ENCODE assay signal across 21 cellular contexts in the genomic region with DNA sequence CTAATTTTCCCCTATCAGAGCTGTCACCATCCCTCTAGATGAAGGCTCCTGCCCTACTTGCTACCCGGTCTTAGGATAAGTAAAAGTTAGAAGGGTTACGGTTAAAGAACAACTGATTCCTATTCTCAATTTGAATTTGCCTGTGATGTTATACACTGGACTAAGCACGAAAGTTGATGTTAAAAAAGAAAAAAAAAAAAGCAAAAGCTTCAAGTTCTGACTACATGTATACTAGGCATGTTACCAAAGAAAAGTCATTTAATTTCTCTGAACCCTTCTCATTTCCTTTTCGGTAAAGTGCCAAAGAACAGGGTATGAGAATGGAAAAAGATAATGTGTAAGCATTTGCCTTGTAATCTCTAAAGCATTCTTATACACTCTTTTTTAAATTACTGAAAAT. TPM values are rescaled to one million over a fixed set of nuclear protein-coding genes. Genes with fewer than 3 reads are reported as not detected.
A peak's percentile ranks its signal among the peaks of the same experiment; 100 is the strongest.
DNase-seq lines count a peak whose midpoint lies in the region; ATAC-seq, FAIRE-seq and TF ChIP-seq lines count a peak whose summit lies in the region.
"Had no signal": no experiment of that assay in that cellular context is flagged by ENCODE, and none has a peak within 500 bp of the region (broad histone marks: within the 10 kb centered on the region; RNA-seq: fewer than 3 reads in every experiment).

No MANE protein-coding gene starts in this region.

- H3K4me3 Mint-ChIP-seq in activated B cell treated with CpG ODN at 0.5 μM for 24 hours (peak overlapping the region; percentile 56), endothelial cell (ENCODE audit: unreplicated experiment) (peak overlapping the region; percentile 65), type B pancreatic cell (peak overlapping the region; percentile 42)

- no peak for TF ChIP-seq RAD21 in HepG2 (CRISPR knock-in tag; IDR thresholded peaks at IDR 0.05)

- H3K36me3 ChIP-seq in HepG2 (replicated peaks in 1 of 2; ENCODE audit: control insufficient read depth in 1 of 2, insufficient read depth in 2 of 2, low read length in 2 of 2): peaks cover 2 to 14% of the 10 kb centered on the region in 2 experiments; a peak in 4 of 5 replicates
- peaks cover 0 to 9% (median 2%) of the 10 kb centered on the region in 4 donors for H3K36me3 ChIP-seq in right lobe of liver
- peaks cover 0 to 9% (median 5%) of the 10 kb centered on the region in 4 donors for H3K36me3 ChIP-seq in sigmoid colon

- POLR2A ChIA-PET in HepG2 (lab: Yijun Ruan, JAX): no interaction called here
- POLR2A ChIA-PET in activated B cell treated with CpG ODN at 0.5 μM for 24 hours (lab: Charles Lee): no interaction called here

- TF ChIP-seq EP300 in HepG2 (IDR thresholded peaks at IDR 0.05; ENCODE audit: low read depth in 2 of 2, low read length in 2 of 2) (no peak), HepG2 (CRISPR knock-in tag; IDR thresholded peaks at IDR 0.05; ENCODE audit: borderline replicate concordance) (no peak), sigmoid colon (IDR thresholded peaks at IDR 0.05) (no peak)

- TF ChIP-seq CTCF in HepG2 (CRISPR knock-in tag; IDR thresholded peaks at IDR 0.05) (no peak), right lobe of liver (IDR thresholded peaks at IDR 0.05) (no peak), activated B cell treated with CpG ODN at 0.5 μM for 24 hours (IDR thresholded peaks at IDR 0.05) (no peak), endothelial cell (IDR thresholded peaks at IDR 0.05; ENCODE audit: unreplicated experiment) (no peak), type B pancreatic cell (conservative IDR thresholded peaks at IDR 0.05) (no peak), sigmoid colon (IDR thresholded peaks at IDR 0.05) (no peak)

- H3K4me1 Mint-ChIP-seq in activated B cell treated with CpG ODN at 0.5 μM for 24 hours: peaks cover 21% of the 10 kb centered on the region
- H3K4me1 Mint-ChIP-seq in endothelial cell (ENCODE audit: unreplicated experiment): peaks cover 22% of the 10 kb centered on the region
- H3K4me1 Mint-ChIP-seq in type B pancreatic cell (ENCODE audit: unreplicated experiment): peaks cover 18% of the 10 kb centered on the region

- TF ChIP-seq POLR2A in HepG2 (IDR thresholded peaks at IDR 0.05; ENCODE audit: insufficient read depth in 1 of 2, low read depth in 2 of 2, low read length in 2 of 2) (no peak), right lobe of liver (IDR thresholded peaks at IDR 0.05) (no peak), sigmoid colon (IDR thresholded peaks at IDR 0.05) (no peak)

- 55% methylated on average over 4 of the region's 4 CpGs for WGBS in HepG2 (ENCODE audit: low lambda C conversion rate)
- WGBS in right lobe of liver (ENCODE audit: insufficient coverage, low coverage, low lambda C conversion rate, missing lambda C conversion rate): 79% methylated on average over 4 of the region's 4 CpGs
- 88 to 89% methylated on average over 4 of the region's 4 CpGs for WGBS in sigmoid colon, 2 donors

- peak overlapping the region; percentile 25 for H2AFZ ChIP-seq in HepG2 (ENCODE audit: low read length)

- H3K4me3 ChIP-seq in HepG2 (replicated peaks in 1 of 3; ENCODE audit: insufficient read depth in 1 of 3, low read depth in 2 of 3, low read length in 3 of 3) (no peak overlapping the region), right lobe of liver (no peak overlapping the region), sigmoid colon (no peak overlapping the region)

- intact Hi-C loops in HepG2 (cut with micrococcal nuclease; ENCODE audit: unreplicated experiment) (loop anchor here (10.0 kb wide), 1 partner anchor 380 kb away; the partner anchor contains the start of gene RAPGEF2), right lobe of liver (cut with DNase I) (loop anchor here in 1 of 2 donors (10.0 kb wide), 1 partner anchor 120 kb away; no protein-coding TSS in a partner anchor), activated B cell treated with CpG ODN at 0.5 μM for 24 hours (cut with micrococcal nuclease) (no loop called here), sigmoid colon (cut with DNase I) (loop anchor here (5.0 kb wide), 1 partner anchor 478 kb away; no protein-coding TSS in a partner anchor)

- BruUV-seq in HepG2 (replicated peaks; lab: Mats Ljungman, UMichigan): no TSS peak

- H3K27ac ChIP-seq in HepG2 (ENCODE audit: extremely low read length, insufficient read depth, low read length) (no peak overlapping the region), right lobe of liver (no peak overlapping the region), sigmoid colon (no peak overlapping the region)

- H3K9me3 ChIP-seq in HepG2 (ENCODE audit: low read length) (no peaks in the 10 kb centered on the region), right lobe of liver (no peaks in the 10 kb centered on the region), sigmoid colon (no peaks in the 10 kb centered on the region)

- H3K27me3 Mint-ChIP-seq in activated B cell treated with CpG ODN at 0.5 μM for 24 hours: peaks cover 17% of the 10 kb centered on the region
- peaks cover 3% of the 10 kb centered on the region for H3K27me3 Mint-ChIP-seq in endothelial cell (ENCODE audit: unreplicated experiment)
- peaks cover 27% of the 10 kb centered on the region for H3K27me3 Mint-ChIP-seq in type B pancreatic cell

- DNase-seq in HepG2 (ENCODE audit: low spot score) (no peak), right lobe of liver (no peak), activated B cell treated with CpG ODN at 0.5 μM for 24 hours (no peak), endothelial cell (ENCODE audit: low spot score) (no peak), type B pancreatic cell (ENCODE audit: extremely low spot score, unreplicated experiment) (no peak), NCI-H2227 treated with DMSO at 0.1 percent for 48 hours (lab: John Stamatoyannopoulos, UW) (no peak), sigmoid colon (no peak)
- DNase-seq: activated CD4-positive, CD25-positive, alpha-beta regulatory T cell treated with anti-CD3 and anti-CD28 coated beads, Interleukin-2, amount 50 U/mL, for 72 hours; activated effector memory CD4-positive, alpha-beta T cell treated with anti-CD3 and anti-CD28 coated beads, Interleukin-2, amount 50 U/mL, for 16 hours; Calu3; head of caudate nucleus; mesenchymal stem cell; MM.1S; NCI-H2029; NCI-H510A; nucleus accumbens; SHP77 treated with DMSO at 0.1 percent for 48 hours had no signal

- H3K27ac Mint-ChIP-seq in activated B cell treated with CpG ODN at 0.5 μM for 24 hours: no peak overlapping the region
- no peak overlapping the region for H3K27ac Mint-ChIP-seq in endothelial cell (ENCODE audit: unreplicated experiment)
- H3K27ac Mint-ChIP-seq in type B pancreatic cell: no peak overlapping the region

- H3K9ac ChIP-seq in HepG2 (ENCODE audit: insufficient read depth, low read depth, low read length): no peak overlapping the region

- H3K36me3 Mint-ChIP-seq in activated B cell treated with CpG ODN at 0.5 μM for 24 hours (ENCODE audit: low read depth) (peaks cover 27% of the 10 kb centered on the region), endothelial cell (ENCODE audit: low read depth, unreplicated experiment) (peaks cover 8% of the 10 kb centered on the region), type B pancreatic cell (peaks cover 13% of the 10 kb centered on the region)

- H3K9me3 Mint-ChIP-seq in activated B cell treated with CpG ODN at 0.5 μM for 24 hours: no peaks in the 10 kb centered on the region
- H3K9me3 Mint-ChIP-seq in endothelial cell (ENCODE audit: unreplicated experiment): no peaks in the 10 kb centered on the region
- H3K9me3 Mint-ChIP-seq in type B pancreatic cell: no peaks in the 10 kb centered on the region

- H3K79me2 ChIP-seq in HepG2 (ENCODE audit: insufficient read depth, low read length): peaks cover 30% of the 10 kb centered on the region

- peaks cover 49% of the 10 kb centered on the region for H3K4me1 ChIP-seq in HepG2 (ENCODE audit: insufficient read depth, low read length)
- peaks cover 0 to 10% (median 3%) of the 10 kb centered on the region in 4 donors for H3K4me1 ChIP-seq in right lobe of liver
- H3K4me1 ChIP-seq in sigmoid colon: peaks cover 0 to 14% (median 11%) of the 10 kb centered on the region in 4 donors

- no peak for FAIRE-seq in HepG2 (lab: Jason Lieb, UNC)
- FAIRE-seq: H54, HTR-8/SVneo, keratinocyte had no signal

- in situ Hi-C loops in HepG2 (cut with HindIII; ENCODE audit: extremely low pct_ligation_motif_present, low pct_unique_long_range_greater_than_20kb): loop anchor here (5.0 to 25.0 kb wide), 3 partner anchors 123 to 480 kb away; no protein-coding TSS in a partner anchor

- ATAC-seq in HepG2: no peak
- ATAC-seq in right lobe of liver: no peak
- ATAC-seq in activated B cell treated with CpG ODN at 0.5 μM for 24 hours (ENCODE audit: low read depth): no peak
- ATAC-seq in GM21367 (IDR thresholded peaks at IDR 0.05; ENCODE audit: unreplicated experiment): no peak

- no peaks in the 10 kb centered on the region for H4K20me1 ChIP-seq in HepG2 (ENCODE audit: insufficient read depth, low read length)

- H3K27me3 ChIP-seq in HepG2 (ENCODE audit: control insufficient read depth in 1 of 2, insufficient read depth in 2 of 2, low read length in 2 of 2) (no peaks in the 10 kb centered on the region; a peak in 2 of 5 replicates), right lobe of liver (no peaks in the 10 kb centered on the region), sigmoid colon (no peaks in the 10 kb centered on the region)

- CTCF ChIA-PET in HepG2 (lab: Yijun Ruan, JAX; ENCODE audit: low intra/inter-chr PET ratio, low total read pairs) (no interaction called here), activated B cell treated with CpG ODN at 0.5 μM for 24 hours (lab: Charles Lee) (no interaction called here)

- H3K4me2 ChIP-seq in HepG2 (ENCODE audit: low read depth, low read length): peak overlapping the region; percentile 87; the same call in 1 of the 2 replicates

RNA-seq across cellular contexts. Expression of gene PPID, which starts 1.5 kb away (rescaled TPM):
- total RNA-seq in HepG2 (2016; rRNA removed; fragmentation: Illumina TruSeq; extraction: Trizol): 63.4 and 73.3 TPM in 2 replicates
- total RNA-seq in HepG2 (2016; cell fraction: cytosol; rRNA removed; fragmentation: Illumina TruSeq; extraction: Trizol; ENCODE audit: low read depth): 10.1 and 10.4 TPM in 2 replicates
- total RNA-seq in HepG2 (2016; cell fraction: insoluble cytoplasmic fraction; rRNA removed; fragmentation: Illumina TruSeq; extraction: Trizol): 59.6 and 76.4 TPM in 2 replicates
- 22.4 and 23.0 TPM in 2 replicates for total RNA-seq in HepG2 (2016; cell fraction: membrane; rRNA removed; fragmentation: Illumina TruSeq; extraction: Trizol)
- total RNA-seq in HepG2 (2016; cell fraction: nucleus; rRNA removed; fragmentation: Illumina TruSeq; extraction: Trizol): 24.7 and 25.4 TPM in 2 replicates
- polyA plus RNA-seq in HepG2 (2011; rRNA removed): 14.1 and 15.4 TPM in 2 replicates
- polyA plus RNA-seq in HepG2 (2011; cell fraction: cytosol; rRNA removed): 10.2 and 11.5 TPM in 2 replicates
- 10.6 and 15.9 TPM in 2 replicates for polyA plus RNA-seq in HepG2 (2011; cell fraction: nucleus; rRNA removed)
- polyA plus RNA-seq in HepG2 (2012): 34.3 and 39.6 TPM in 2 replicates
- 8.0 TPM in 2 replicates for polyA plus RNA-seq in HepG2 (2016; cell fraction: cytosol; fragmentation: Illumina TruSeq; extraction: Trizol; ENCODE audit: low read depth)
- 92.0 and 102 TPM in 2 replicates for polyA plus RNA-seq in HepG2 (2016; cell fraction: insoluble cytoplasmic fraction; fragmentation: Illumina TruSeq; extraction: Trizol; ENCODE audit: low read depth)
- polyA plus RNA-seq in HepG2 (2016; cell fraction: membrane; fragmentation: Illumina TruSeq; extraction: Trizol; ENCODE audit: low read depth): 15.5 and 16.2 TPM in 2 replicates
- 55.4 and 64.1 TPM in 2 replicates for polyA plus RNA-seq in HepG2 (2016; cell fraction: nucleus; fragmentation: Illumina TruSeq; extraction: Trizol; ENCODE audit: insufficient read depth, low read depth)
- polyA minus RNA-seq in HepG2 (2011; rRNA and poly(A)+ RNA removed; ENCODE audit: low replicate concordance): 1.6 and 2.3 TPM in 2 replicates
- polyA minus RNA-seq in HepG2 (2011; cell fraction: cytosol; rRNA and poly(A)+ RNA removed): 6.8 and 9.3 TPM in 2 replicates
- 11.7 and 14.8 TPM in 2 replicates for polyA minus RNA-seq in HepG2 (2011; cell fraction: nucleus; rRNA and poly(A)+ RNA removed)
- 10 to 100 TPM; 12.6 to 31.4 (median 18.5) TPM for total RNA-seq in right lobe of liver
- 28.5 and 29.8 TPM in 2 replicates for total RNA-seq in activated B cell treated with CpG ODN at 0.5 μM for 24 hours
- 14.7 TPM for total RNA-seq in endothelial cell (ENCODE audit: unreplicated experiment)
- 34.6 and 40.6 TPM in 2 replicates for total RNA-seq in type B pancreatic cell (ENCODE audit: low replicate concordance)
- 10 to 100 TPM; 17.8 to 54.8 (median 28.6) TPM for total RNA-seq in sigmoid colon
- 10 to 100 TPM; 17.4 to 30.1 (median 26.6) TPM for polyA plus RNA-seq in sigmoid colon

RNA-seq across cellular contexts. Expression of gene FNIP2, which starts 44.2 kb away (rescaled TPM):
- 15.5 and 21.8 TPM in 2 replicates for total RNA-seq in HepG2 (2016; rRNA removed; fragmentation: Illumina TruSeq; extraction: Trizol)
- total RNA-seq in HepG2 (2016; cell fraction: cytosol; rRNA removed; fragmentation: Illumina TruSeq; extraction: Trizol; ENCODE audit: low read depth): 3.0 and 4.9 TPM in 2 replicates
- 14.7 and 18.4 TPM in 2 replicates for total RNA-seq in HepG2 (2016; cell fraction: insoluble cytoplasmic fraction; rRNA removed; fragmentation: Illumina TruSeq; extraction: Trizol)
- 10.4 and 11.2 TPM in 2 replicates for total RNA-seq in HepG2 (2016; cell fraction: membrane; rRNA removed; fragmentation: Illumina TruSeq; extraction: Trizol)
- total RNA-seq in HepG2 (2016; cell fraction: nucleus; rRNA removed; fragmentation: Illumina TruSeq; extraction: Trizol): 22.6 and 22.8 TPM in 2 replicates
- polyA plus RNA-seq in HepG2 (2011; rRNA removed): 21.0 and 24.0 TPM in 2 replicates
- 15.3 and 25.0 TPM in 2 replicates for polyA plus RNA-seq in HepG2 (2011; cell fraction: cytosol; rRNA removed)
- 13.4 and 17.1 TPM in 2 replicates for polyA plus RNA-seq in HepG2 (2011; cell fraction: nucleus; rRNA removed)
- 38.7 and 42.8 TPM in 2 replicates for polyA plus RNA-seq in HepG2 (2012)
- polyA plus RNA-seq in HepG2 (2016; cell fraction: cytosol; fragmentation: Illumina TruSeq; extraction: Trizol; ENCODE audit: low read depth): 0.37 and 0.41 TPM in 2 replicates
- polyA plus RNA-seq in HepG2 (2016; cell fraction: insoluble cytoplasmic fraction; fragmentation: Illumina TruSeq; extraction: Trizol; ENCODE audit: low read depth): 12.9 and 13.3 TPM in 2 replicates
- polyA plus RNA-seq in HepG2 (2016; cell fraction: membrane; fragmentation: Illumina TruSeq; extraction: Trizol; ENCODE audit: low read depth): 2.1 TPM in 2 replicates
- 11.3 and 12.9 TPM in 2 replicates for polyA plus RNA-seq in HepG2 (2016; cell fraction: nucleus; fragmentation: Illumina TruSeq; extraction: Trizol; ENCODE audit: insufficient read depth, low read depth)
- 1.8 and 45.2 TPM in 2 replicates for polyA minus RNA-seq in HepG2 (2011; rRNA and poly(A)+ RNA removed; ENCODE audit: low replicate concordance)
- 33.4 and 50.0 TPM in 2 replicates for polyA minus RNA-seq in HepG2 (2011; cell fraction: cytosol; rRNA and poly(A)+ RNA removed)
- 74.3 and 82.9 TPM in 2 replicates for polyA minus RNA-seq in HepG2 (2011; cell fraction: nucleus; rRNA and poly(A)+ RNA removed)
- total RNA-seq in right lobe of liver: 10 to 100 TPM; 34.2 to 67.4 (median 37.8) TPM
- 0.22 TPM in 1 of 2 replicates, not detected in the other for total RNA-seq in activated B cell treated with CpG ODN at 0.5 μM for 24 hours
- 34.3 TPM for total RNA-seq in endothelial cell (ENCODE audit: unreplicated experiment)
- total RNA-seq in type B pancreatic cell (ENCODE audit: low replicate concordance): 31.0 and 36.5 TPM in 2 replicates
- 10 to 100 TPM; 35.2 to 38.9 (median 36.5) TPM for total RNA-seq in sigmoid colon
- polyA plus RNA-seq in sigmoid colon: 10 to 100 TPM; 14.4 to 22.7 (median 17.8) TPM

RNA-seq across cellular contexts. Expression of gene ETFDH, which starts 52.6 kb away (rescaled TPM):
- total RNA-seq in HepG2 (2016; rRNA removed; fragmentation: Illumina TruSeq; extraction: Trizol): 13.5 and 14.7 TPM in 2 replicates
- total RNA-seq in HepG2 (2016; cell fraction: cytosol; rRNA removed; fragmentation: Illumina TruSeq; extraction: Trizol; ENCODE audit: low read depth): 1.3 and 2.5 TPM in 2 replicates
- 13.3 and 15.5 TPM in 2 replicates for total RNA-seq in HepG2 (2016; cell fraction: insoluble cytoplasmic fraction; rRNA removed; fragmentation: Illumina TruSeq; extraction: Trizol)
- total RNA-seq in HepG2 (2016; cell fraction: membrane; rRNA removed; fragmentation: Illumina TruSeq; extraction: Trizol): 5.0 and 6.4 TPM in 2 replicates
- 9.4 and 10.2 TPM in 2 replicates for total RNA-seq in HepG2 (2016; cell fraction: nucleus; rRNA removed; fragmentation: Illumina TruSeq; extraction: Trizol)
- polyA plus RNA-seq in HepG2 (2011; rRNA removed): 15.3 and 17.8 TPM in 2 replicates
- 8.7 and 14.2 TPM in 2 replicates for polyA plus RNA-seq in HepG2 (2011; cell fraction: cytosol; rRNA removed)
- polyA plus RNA-seq in HepG2 (2011; cell fraction: nucleus; rRNA removed): 16.8 and 22.3 TPM in 2 replicates
- polyA plus RNA-seq in HepG2 (2012): 14.6 and 17.9 TPM in 2 replicates
- 1.8 and 2.1 TPM in 2 replicates for polyA plus RNA-seq in HepG2 (2016; cell fraction: cytosol; fragmentation: Illumina TruSeq; extraction: Trizol; ENCODE audit: low read depth)
- polyA plus RNA-seq in HepG2 (2016; cell fraction: insoluble cytoplasmic fraction; fragmentation: Illumina TruSeq; extraction: Trizol; ENCODE audit: low read depth): 12.4 and 13.8 TPM in 2 replicates
- polyA plus RNA-seq in HepG2 (2016; cell fraction: membrane; fragmentation: Illumina TruSeq; extraction: Trizol; ENCODE audit: low read depth): 2.8 and 4.3 TPM in 2 replicates
- 14.5 and 18.5 TPM in 2 replicates for polyA plus RNA-seq in HepG2 (2016; cell fraction: nucleus; fragmentation: Illumina TruSeq; extraction: Trizol; ENCODE audit: insufficient read depth, low read depth)
- polyA minus RNA-seq in HepG2 (2011; rRNA and poly(A)+ RNA removed; ENCODE audit: low replicate concordance): 1.8 and 8.8 TPM in 2 replicates
- polyA minus RNA-seq in HepG2 (2011; cell fraction: cytosol; rRNA and poly(A)+ RNA removed): 8.0 and 13.9 TPM in 2 replicates
- polyA minus RNA-seq in HepG2 (2011; cell fraction: nucleus; rRNA and poly(A)+ RNA removed): 19.4 and 23.9 TPM in 2 replicates
- total RNA-seq in right lobe of liver: 100 to 1,000 TPM; 100 to 146 (median 127) TPM
- 12.0 and 15.4 TPM in 2 replicates for total RNA-seq in activated B cell treated with CpG ODN at 0.5 μM for 24 hours
- 9.2 TPM for total RNA-seq in endothelial cell (ENCODE audit: unreplicated experiment)
- 32.5 and 42.2 TPM in 2 replicates for total RNA-seq in type B pancreatic cell (ENCODE audit: low replicate concordance)
- total RNA-seq in sigmoid colon: 10 to 100 TPM; 30.7 to 49.9 (median 37.7) TPM
- polyA plus RNA-seq in sigmoid colon: 10 to 100 TPM; 20.4 to 74.7 (median 31.6) TPM

RNA-seq across cellular contexts. Expression of gene C4orf46, which starts 53.0 kb away (rescaled TPM):
- total RNA-seq in HepG2 (2016; rRNA removed; fragmentation: Illumina TruSeq; extraction: Trizol) (10.4 and 16.7 TPM in 2 replicates), right lobe of liver (1 to 10 TPM in 2 of 6 experiments, under 1 TPM in 4; 0.54 to 2.8 (median 0.92) TPM), activated B cell treated with CpG ODN at 0.5 μM for 24 hours (5.4 and 7.9 TPM in 2 replicates), endothelial cell (ENCODE audit: unreplicated experiment) (7.0 TPM), type B pancreatic cell (ENCODE audit: low replicate concordance) (9.2 and 17.5 TPM in 2 replicates), sigmoid colon (1 to 10 TPM; 3.3 to 7.1 (median 5.2) TPM)
- total RNA-seq in HepG2 (2016; cell fraction: cytosol; rRNA removed; fragmentation: Illumina TruSeq; extraction: Trizol; ENCODE audit: low read depth): 1.1 and 1.7 TPM in 2 replicates
- total RNA-seq in HepG2 (2016; cell fraction: insoluble cytoplasmic fraction; rRNA removed; fragmentation: Illumina TruSeq; extraction: Trizol): 10.1 and 15.4 TPM in 2 replicates
- 6.0 and 7.4 TPM in 2 replicates for total RNA-seq in HepG2 (2016; cell fraction: membrane; rRNA removed; fragmentation: Illumina TruSeq; extraction: Trizol)
- 7.4 and 8.1 TPM in 2 replicates for total RNA-seq in HepG2 (2016; cell fraction: nucleus; rRNA removed; fragmentation: Illumina TruSeq; extraction: Trizol)
- polyA plus RNA-seq in HepG2 (2011; rRNA removed) (5.4 and 8.5 TPM in 2 replicates), sigmoid colon (1 to 10 TPM; 2.4 to 3.7 (median 3.7) TPM)
- 2.6 and 3.0 TPM in 2 replicates for polyA plus RNA-seq in HepG2 (2011; cell fraction: cytosol; rRNA removed)
- 1.3 and 2.1 TPM in 2 replicates for polyA plus RNA-seq in HepG2 (2011; cell fraction: nucleus; rRNA removed)
- polyA plus RNA-seq in HepG2 (2012): 3.0 and 5.0 TPM in 2 replicates
- 0.98 and 1.2 TPM in 2 replicates for polyA plus RNA-seq in HepG2 (2016; cell fraction: cytosol; fragmentation: Illumina TruSeq; extraction: Trizol; ENCODE audit: low read depth)
- 22.6 and 22.9 TPM in 2 replicates for polyA plus RNA-seq in HepG2 (2016; cell fraction: insoluble cytoplasmic fraction; fragmentation: Illumina TruSeq; extraction: Trizol; ENCODE audit: low read depth)
- polyA plus RNA-seq in HepG2 (2016; cell fraction: membrane; fragmentation: Illumina TruSeq; extraction: Trizol; ENCODE audit: low read depth): 5.1 and 5.5 TPM in 2 replicates
- 10.1 and 10.7 TPM in 2 replicates for polyA plus RNA-seq in HepG2 (2016; cell fraction: nucleus; fragmentation: Illumina TruSeq; extraction: Trizol; ENCODE audit: insufficient read depth, low read depth)
- polyA minus RNA-seq in HepG2 (2011; rRNA and poly(A)+ RNA removed; ENCODE audit: low replicate concordance): 1.7 TPM in 2 replicates
- polyA minus RNA-seq in HepG2 (2011; cell fraction: cytosol; rRNA and poly(A)+ RNA removed): 2.9 and 3.5 TPM in 2 replicates
- polyA minus RNA-seq in HepG2 (2011; cell fraction: nucleus; rRNA and poly(A)+ RNA removed): 3.0 and 4.0 TPM in 2 replicates
